1 cellular context compared by ENCODE assay signal in genomic region chr17:75940727-75941441, GRCh38.
TF ChIP-seq lines count a peak whose summit lies in the region.

A gene with protein sequence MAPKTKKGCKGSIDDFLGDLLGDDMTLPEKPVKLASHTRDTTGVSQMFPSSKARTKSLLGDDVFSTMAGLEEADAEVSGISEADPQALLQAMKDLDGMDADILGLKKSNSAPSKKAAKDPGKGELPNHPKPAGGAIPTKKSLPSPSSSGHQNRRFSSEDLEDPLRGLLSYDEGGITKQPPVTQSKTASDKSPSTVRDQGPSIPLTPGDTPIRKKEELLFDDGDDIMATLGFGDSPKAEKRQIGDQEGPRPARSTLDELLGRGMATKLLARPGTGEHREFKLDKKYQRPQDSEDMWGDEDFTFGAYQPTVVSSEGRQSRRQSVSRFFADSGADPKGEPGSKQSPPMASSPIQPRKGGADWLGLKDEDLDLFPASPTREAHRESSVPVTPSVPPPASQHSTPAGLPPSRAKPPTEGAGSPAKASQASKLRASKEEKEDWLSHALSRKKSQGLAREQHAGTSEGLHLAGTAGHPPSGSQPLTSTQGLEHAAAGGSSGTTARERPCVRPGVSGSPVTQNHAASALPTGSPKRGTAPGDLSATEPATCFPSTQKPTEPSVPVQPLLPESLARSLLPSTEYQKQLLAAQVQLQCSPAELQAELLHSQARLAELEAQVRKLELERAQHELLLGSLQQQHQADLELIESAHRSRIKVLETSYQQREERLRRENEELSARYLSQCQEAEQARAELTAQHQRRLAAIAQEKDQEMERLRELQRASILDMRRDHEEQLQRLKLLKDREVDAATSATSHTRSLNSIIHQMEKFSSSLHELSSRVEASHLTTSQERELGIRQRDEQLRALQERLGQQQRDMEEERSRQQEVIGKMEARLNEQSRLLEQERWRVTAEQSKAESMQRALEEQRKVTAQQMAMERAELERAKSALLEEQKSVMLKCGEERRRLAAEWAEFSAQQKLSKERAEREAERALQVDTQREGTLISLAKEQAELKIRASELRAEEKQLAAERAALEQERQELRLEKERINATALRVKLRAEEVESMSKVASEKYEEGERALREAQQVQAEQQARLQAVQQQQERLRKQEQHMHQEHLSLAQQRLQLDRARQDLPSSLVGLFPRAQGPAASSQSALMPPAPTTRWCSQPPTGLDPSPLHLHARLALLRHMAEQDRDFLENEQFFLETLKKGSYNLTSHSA (minus strand): TSS chr17:75941042. CDS start chr17:75938149, 2,893 bp downstream.

TF ChIP-seq in HepG2, 621 proteins besides CTCF, POLR2A, EP300 and RAD21 (continued from another document):
- TF ChIP-seq, protein P1, sequence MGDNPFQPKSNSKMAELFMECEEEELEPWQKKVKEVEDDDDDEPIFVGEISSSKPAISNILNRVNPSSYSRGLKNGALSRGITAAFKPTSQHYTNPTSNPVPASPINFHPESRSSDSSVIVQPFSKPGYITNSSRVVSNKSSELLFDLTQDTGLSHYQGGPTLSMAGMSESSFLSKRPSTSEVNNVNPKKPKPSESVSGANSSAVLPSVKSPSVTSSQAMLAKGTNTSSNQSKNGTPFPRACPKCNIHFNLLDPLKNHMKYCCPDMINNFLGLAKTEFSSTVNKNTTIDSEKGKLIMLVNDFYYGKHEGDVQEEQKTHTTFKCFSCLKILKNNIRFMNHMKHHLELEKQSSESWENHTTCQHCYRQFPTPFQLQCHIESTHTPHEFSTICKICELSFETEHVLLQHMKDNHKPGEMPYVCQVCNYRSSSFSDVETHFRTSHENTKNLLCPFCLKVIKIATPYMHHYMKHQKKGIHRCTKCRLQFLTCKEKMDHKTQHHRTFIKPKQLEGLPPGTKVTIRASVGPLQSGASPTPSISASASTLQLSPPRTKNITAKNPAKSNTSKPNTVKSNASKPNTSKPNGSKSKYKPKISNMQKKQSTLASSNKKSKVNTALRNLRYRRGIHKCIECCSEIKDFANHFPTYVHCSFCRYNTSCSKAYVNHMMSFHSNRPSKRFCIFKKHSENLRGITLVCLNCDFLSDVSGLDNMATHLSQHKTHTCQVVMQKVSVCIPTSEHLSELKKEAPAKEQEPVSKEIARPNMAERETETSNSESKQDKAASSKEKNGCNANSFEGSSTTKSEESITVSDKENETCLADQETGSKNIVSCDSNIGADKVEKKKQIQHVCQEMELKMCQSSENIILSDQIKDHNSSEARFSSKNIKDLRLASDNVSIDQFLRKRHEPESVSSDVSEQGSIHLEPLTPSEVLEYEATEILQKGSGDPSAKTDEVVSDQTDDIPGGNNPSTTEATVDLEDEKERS (CRISPR knock-in tag; IDR thresholded peaks at IDR 0.05) = peak; percentile 69; the same call in 1 of the 2 replicates
- TF ChIP-seq KDM4B (CRISPR knock-in tag; IDR thresholded peaks at IDR 0.05) = peak; percentile 92; the same call in 1 of the 2 replicates
- peak; percentile 51; the same call in 1 of the 2 replicates for TF ChIP-seq ZNF441 (CRISPR knock-in tag; IDR thresholded peaks at IDR 0.05; ENCODE audit: borderline replicate concordance)
- TF ChIP-seq FOXK1 (CRISPR knock-in tag; IDR thresholded peaks at IDR 0.05; ENCODE audit: borderline replicate concordance, low read depth) = peak; percentile 86
- TF ChIP-seq, protein P2, sequence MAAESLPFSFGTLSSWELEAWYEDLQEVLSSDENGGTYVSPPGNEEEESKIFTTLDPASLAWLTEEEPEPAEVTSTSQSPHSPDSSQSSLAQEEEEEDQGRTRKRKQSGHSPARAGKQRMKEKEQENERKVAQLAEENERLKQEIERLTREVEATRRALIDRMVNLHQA (CRISPR knock-in tag; IDR thresholded peaks at IDR 0.05) = no peak; the same call in 1 of the 2 replicates
- TF ChIP-seq SRY (CRISPR knock-in tag; IDR thresholded peaks at IDR 0.05) = peak; percentile 68; the same call in 1 of the 2 replicates
- peak; percentile 98 for TF ChIP-seq ZNF124 (CRISPR knock-in tag; IDR thresholded peaks at IDR 0.05)
- peak; percentile 64; the same call in 1 of the 2 replicates for TF ChIP-seq ATAD3A (CRISPR knock-in tag; IDR thresholded peaks at IDR 0.05)
